Comparison of ENCODE assay signal across 1 cellular context in genomic region chr4:174561556-174561955, GRCh38.
TF ChIP-seq lines count a peak whose summit lies in the region.

No MANE protein-coding gene starts in this region.

TF ChIP-seq in WTC11, 78 proteins besides CTCF, POLR2A, EP300 and RAD21 (continued from another document):
- TF ChIP-seq ZNF281 (CRISPR knock-in tag; IDR thresholded peaks at IDR 0.05) (no peak), FOXP4 (CRISPR knock-in tag; IDR thresholded peaks at IDR 0.05) (no peak), USF1 (CRISPR knock-in tag; IDR thresholded peaks at IDR 0.05) (no peak), CBFB (CRISPR knock-in tag; IDR thresholded peaks at IDR 0.05; ENCODE audit: low read depth) (no peak), STAT6 (CRISPR knock-in tag; conservative IDR thresholded peaks at IDR 0.05; ENCODE audit: low read depth) (no peak), AFF4 (CRISPR knock-in tag; IDR thresholded peaks at IDR 0.05; ENCODE audit: borderline replicate concordance) (no peak), ATF1 (CRISPR knock-in tag; IDR thresholded peaks at IDR 0.05) (no peak), ELF4 (CRISPR knock-in tag; IDR thresholded peaks at IDR 0.05; ENCODE audit: low read depth) (no peak)
